1 cellular context compared by ENCODE assay signal in the genomic region with DNA sequence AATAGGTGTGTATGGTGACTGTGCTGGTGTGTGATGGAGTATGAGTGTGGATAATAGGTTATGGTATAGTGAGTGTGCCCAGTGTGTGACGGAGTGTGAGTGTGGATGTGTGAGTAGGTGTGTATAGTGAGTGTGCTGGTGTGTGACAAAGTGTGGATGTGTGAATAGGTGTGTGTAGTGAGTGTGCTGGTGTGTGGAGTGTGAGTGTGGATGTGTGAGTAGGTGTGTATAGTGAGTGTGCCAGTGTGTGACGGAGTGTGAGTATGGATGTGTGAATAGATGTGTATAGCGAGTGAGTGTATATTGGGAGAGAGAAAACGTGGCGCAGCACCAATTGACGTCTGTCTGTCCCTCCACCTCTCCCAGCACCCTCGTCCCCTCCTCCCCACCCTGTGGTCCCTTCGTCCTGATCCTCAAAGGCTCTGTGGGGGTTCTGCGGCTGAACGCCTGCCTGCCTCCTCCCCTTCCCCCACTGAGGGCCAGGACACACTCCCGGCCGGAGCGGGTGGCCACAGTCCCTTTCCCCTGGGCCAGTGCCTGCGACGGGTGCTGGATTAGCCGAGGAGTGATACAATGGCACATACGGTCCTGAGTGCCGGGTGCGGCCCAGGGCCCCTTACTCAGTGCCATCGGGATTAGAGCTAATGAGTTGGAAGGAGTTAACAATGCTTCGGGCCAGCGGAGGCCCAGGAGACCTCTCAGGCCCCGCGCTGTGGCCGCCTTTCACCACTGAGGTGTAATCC.
A peak's percentile ranks its signal among the peaks of the same experiment; 100 is the strongest.
TF ChIP-seq lines count a peak whose summit lies in the region.

No MANE protein-coding gene starts in this region.

TF ChIP-seq in K562, 482 proteins besides CTCF, POLR2A, EP300 and RAD21:
- TF ChIP-seq, protein P1, sequence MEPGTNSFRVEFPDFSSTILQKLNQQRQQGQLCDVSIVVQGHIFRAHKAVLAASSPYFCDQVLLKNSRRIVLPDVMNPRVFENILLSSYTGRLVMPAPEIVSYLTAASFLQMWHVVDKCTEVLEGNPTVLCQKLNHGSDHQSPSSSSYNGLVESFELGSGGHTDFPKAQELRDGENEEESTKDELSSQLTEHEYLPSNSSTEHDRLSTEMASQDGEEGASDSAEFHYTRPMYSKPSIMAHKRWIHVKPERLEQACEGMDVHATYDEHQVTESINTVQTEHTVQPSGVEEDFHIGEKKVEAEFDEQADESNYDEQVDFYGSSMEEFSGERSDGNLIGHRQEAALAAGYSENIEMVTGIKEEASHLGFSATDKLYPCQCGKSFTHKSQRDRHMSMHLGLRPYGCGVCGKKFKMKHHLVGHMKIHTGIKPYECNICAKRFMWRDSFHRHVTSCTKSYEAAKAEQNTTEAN (CRISPR knock-in tag; IDR thresholded peaks at IDR 0.05) = peak; percentile 75; the same call in 1 of the 2 replicates
- no peak for TF ChIP-seq HEY1 (CRISPR knock-in tag; IDR thresholded peaks at IDR 0.05; ENCODE audit: borderline replicate concordance)
